In genomic region chr1:25549273-25550154, GRCh38 we compare ENCODE assay signal across 1 cellular context.
TF ChIP-seq lines count a peak whose summit lies in the region.

No MANE protein-coding gene starts in this region.

TF ChIP-seq in K562, 482 proteins besides CTCF, POLR2A, EP300 and RAD21 (continued from another document):
- TF ChIP-seq, protein P1, sequence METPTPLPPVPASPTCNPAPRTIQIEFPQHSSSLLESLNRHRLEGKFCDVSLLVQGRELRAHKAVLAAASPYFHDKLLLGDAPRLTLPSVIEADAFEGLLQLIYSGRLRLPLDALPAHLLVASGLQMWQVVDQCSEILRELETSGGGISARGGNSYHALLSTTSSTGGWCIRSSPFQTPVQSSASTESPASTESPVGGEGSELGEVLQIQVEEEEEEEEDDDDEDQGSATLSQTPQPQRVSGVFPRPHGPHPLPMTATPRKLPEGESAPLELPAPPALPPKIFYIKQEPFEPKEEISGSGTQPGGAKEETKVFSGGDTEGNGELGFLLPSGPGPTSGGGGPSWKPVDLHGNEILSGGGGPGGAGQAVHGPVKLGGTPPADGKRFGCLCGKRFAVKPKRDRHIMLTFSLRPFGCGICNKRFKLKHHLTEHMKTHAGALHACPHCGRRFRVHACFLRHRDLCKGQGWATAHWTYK (CRISPR knock-in tag; IDR thresholded peaks at IDR 0.05) = no peak
- TF ChIP-seq ZNF586 (CRISPR knock-in tag; conservative IDR thresholded peaks at IDR 0.05) (no peak), RBM25 (IDR thresholded peaks at IDR 0.05; ENCODE audit: low read depth, low read length, severe bottlenecking) (no peak), HMG20B (CRISPR knock-in tag; IDR thresholded peaks at IDR 0.05) (no peak), TFAP4 (CRISPR knock-in tag; IDR thresholded peaks at IDR 0.05; ENCODE audit: borderline replicate concordance) (peak; percentile 88; the same call in 1 of the 2 replicates), TARDBP (IDR thresholded peaks at IDR 0.05) (peak; percentile 56; the same call in 1 of the 2 replicates), TRIM24 (IDR thresholded peaks at IDR 0.05) (no peak; a peak in 2 of 4 replicates), DLX4 (CRISPR knock-in tag; IDR thresholded peaks at IDR 0.05) (no peak), TEAD1 (CRISPR knock-in tag; IDR thresholded peaks at IDR 0.05) (peak in 1 of 2 experiments; percentile 42; a peak in 1 of 4 replicates), RFX1 (IDR thresholded peaks at IDR 0.05) (no peak), MCM5 (IDR thresholded peaks at IDR 0.05; ENCODE audit: low read depth) (no peak), EHMT2 (IDR thresholded peaks at IDR 0.05) (no peak), CXXC5 (CRISPR knock-in tag; IDR thresholded peaks at IDR 0.05) (no peak; the same call in none of the 2 replicates), GATA2 (CRISPR knock-in tag; IDR thresholded peaks at IDR 0.05) (no peak), SRSF7 (optimal IDR thresholded peaks at IDR 0.05; ENCODE audit: low read depth, low read length) (no peak), PHB2 (IDR thresholded peaks at IDR 0.05; ENCODE audit: low read depth) (no peak), JUND (IDR thresholded peaks at IDR 0.05; ENCODE audit: borderline replicate concordance, low read depth, low read length) (peak; percentile 64; the same call in 1 of the 2 replicates), JUND (tag; IDR thresholded peaks at IDR 0.05; ENCODE audit: borderline replicate concordance, low read depth, low read length) (no peak; the same call in 1 of the 3 replicates), ZNF217 (CRISPR knock-in tag; IDR thresholded peaks at IDR 0.05) (no peak), RBFOX2 (IDR thresholded peaks at IDR 0.05; ENCODE audit: low read depth, low read length) (peak; percentile 74), CBFA2T3 (IDR thresholded peaks at IDR 0.05) (peak; percentile 42; the same call in 1 of the 2 replicates), ZNF133 (CRISPR knock-in tag; IDR thresholded peaks at IDR 0.05) (no peak), CEBPB (tag; IDR thresholded peaks at IDR 0.05) (no peak), ZFP1 (CRISPR knock-in tag; IDR thresholded peaks at IDR 0.05) (no peak)
- TF ChIP-seq, protein P2, sequence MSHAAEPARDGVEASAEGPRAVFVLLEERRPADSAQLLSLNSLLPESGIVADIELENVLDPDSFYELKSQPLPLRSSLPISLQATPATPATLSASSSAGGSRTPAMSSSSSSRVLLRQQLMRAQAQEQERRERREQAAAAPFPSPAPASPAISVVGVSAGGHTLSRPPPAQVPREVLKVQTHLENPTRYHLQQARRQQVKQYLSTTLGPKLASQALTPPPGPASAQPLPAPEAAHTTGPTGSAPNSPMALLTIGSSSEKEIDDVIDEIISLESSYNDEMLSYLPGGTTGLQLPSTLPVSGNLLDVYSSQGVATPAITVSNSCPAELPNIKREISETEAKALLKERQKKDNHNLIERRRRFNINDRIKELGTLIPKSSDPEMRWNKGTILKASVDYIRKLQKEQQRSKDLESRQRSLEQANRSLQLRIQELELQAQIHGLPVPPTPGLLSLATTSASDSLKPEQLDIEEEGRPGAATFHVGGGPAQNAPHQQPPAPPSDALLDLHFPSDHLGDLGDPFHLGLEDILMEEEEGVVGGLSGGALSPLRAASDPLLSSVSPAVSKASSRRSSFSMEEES (CRISPR knock-in tag; IDR thresholded peaks at IDR 0.05) = no peak
- TF ChIP-seq, protein P3, sequence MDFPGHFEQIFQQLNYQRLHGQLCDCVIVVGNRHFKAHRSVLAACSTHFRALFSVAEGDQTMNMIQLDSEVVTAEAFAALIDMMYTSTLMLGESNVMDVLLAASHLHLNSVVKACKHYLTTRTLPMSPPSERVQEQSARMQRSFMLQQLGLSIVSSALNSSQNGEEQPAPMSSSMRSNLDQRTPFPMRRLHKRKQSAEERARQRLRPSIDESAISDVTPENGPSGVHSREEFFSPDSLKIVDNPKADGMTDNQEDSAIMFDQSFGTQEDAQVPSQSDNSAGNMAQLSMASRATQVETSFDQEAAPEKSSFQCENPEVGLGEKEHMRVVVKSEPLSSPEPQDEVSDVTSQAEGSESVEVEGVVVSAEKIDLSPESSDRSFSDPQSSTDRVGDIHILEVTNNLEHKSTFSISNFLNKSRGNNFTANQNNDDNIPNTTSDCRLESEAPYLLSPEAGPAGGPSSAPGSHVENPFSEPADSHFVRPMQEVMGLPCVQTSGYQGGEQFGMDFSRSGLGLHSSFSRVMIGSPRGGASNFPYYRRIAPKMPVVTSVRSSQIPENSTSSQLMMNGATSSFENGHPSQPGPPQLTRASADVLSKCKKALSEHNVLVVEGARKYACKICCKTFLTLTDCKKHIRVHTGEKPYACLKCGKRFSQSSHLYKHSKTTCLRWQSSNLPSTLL (IDR thresholded peaks at IDR 0.05) = no peak
- TF ChIP-seq, protein P4, sequence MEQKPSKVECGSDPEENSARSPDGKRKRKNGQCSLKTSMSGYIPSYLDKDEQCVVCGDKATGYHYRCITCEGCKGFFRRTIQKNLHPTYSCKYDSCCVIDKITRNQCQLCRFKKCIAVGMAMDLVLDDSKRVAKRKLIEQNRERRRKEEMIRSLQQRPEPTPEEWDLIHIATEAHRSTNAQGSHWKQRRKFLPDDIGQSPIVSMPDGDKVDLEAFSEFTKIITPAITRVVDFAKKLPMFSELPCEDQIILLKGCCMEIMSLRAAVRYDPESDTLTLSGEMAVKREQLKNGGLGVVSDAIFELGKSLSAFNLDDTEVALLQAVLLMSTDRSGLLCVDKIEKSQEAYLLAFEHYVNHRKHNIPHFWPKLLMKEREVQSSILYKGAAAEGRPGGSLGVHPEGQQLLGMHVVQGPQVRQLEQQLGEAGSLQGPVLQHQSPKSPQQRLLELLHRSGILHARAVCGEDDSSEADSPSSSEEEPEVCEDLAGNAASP (IDR thresholded peaks at IDR 0.05) = no peak
- TF ChIP-seq, protein P5, sequence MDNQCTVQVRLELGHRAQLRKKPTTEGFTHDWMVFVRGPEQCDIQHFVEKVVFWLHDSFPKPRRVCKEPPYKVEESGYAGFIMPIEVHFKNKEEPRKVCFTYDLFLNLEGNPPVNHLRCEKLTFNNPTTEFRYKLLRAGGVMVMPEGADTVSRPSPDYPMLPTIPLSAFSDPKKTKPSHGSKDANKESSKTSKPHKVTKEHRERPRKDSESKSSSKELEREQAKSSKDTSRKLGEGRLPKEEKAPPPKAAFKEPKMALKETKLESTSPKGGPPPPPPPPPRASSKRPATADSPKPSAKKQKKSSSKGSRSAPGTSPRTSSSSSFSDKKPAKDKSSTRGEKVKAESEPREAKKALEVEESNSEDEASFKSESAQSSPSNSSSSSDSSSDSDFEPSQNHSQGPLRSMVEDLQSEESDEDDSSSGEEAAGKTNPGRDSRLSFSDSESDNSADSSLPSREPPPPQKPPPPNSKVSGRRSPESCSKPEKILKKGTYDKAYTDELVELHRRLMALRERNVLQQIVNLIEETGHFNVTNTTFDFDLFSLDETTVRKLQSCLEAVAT (IDR thresholded peaks at IDR 0.05) = no peak
- TF ChIP-seq, protein P6, sequence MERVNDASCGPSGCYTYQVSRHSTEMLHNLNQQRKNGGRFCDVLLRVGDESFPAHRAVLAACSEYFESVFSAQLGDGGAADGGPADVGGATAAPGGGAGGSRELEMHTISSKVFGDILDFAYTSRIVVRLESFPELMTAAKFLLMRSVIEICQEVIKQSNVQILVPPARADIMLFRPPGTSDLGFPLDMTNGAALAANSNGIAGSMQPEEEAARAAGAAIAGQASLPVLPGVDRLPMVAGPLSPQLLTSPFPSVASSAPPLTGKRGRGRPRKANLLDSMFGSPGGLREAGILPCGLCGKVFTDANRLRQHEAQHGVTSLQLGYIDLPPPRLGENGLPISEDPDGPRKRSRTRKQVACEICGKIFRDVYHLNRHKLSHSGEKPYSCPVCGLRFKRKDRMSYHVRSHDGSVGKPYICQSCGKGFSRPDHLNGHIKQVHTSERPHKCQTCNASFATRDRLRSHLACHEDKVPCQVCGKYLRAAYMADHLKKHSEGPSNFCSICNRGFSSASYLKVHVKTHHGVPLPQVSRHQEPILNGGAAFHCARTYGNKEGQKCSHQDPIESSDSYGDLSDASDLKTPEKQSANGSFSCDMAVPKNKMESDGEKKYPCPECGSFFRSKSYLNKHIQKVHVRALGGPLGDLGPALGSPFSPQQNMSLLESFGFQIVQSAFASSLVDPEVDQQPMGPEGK (CRISPR knock-in tag; IDR thresholded peaks at IDR 0.05; ENCODE audit: borderline replicate concordance) = no peak
